Comparison of ENCODE assay signal across 20 cellular contexts in the genomic region with DNA sequence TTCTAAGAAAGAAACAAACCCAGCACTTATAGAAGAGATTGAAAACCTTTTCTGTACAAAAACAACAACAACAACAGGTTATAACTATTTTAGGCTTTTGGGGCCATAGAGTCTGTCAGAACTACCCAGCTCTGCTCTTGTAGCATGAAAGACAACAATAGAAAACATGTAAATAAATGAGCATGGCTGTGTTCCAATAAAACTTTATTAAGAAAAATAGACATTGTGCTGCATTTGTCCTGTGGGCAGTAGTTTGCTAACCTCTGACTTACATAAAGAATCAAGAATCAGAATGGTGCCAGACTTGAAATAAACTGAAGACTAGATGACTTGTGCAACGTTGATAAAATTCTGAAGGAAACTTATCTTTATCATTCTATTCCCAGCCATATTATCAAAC.
DNase-seq lines count a peak whose midpoint lies in the region; ATAC-seq, FAIRE-seq and TF ChIP-seq lines count a peak whose summit lies in the region.
"Had no signal": no experiment of that assay in that cellular context is flagged by ENCODE, and none has a peak within 500 bp of the region (broad histone marks: within the 10 kb centered on the region; RNA-seq: fewer than 3 reads in every experiment).

No MANE protein-coding gene starts in this region.

- H3K4me3 ChIP-seq in A673 (ENCODE audit: low read depth, low read length, poor library complexity, severe bottlenecking) = no peak overlapping the region
- H3K4me3 ChIP-seq in K562 = no peak overlapping the region
- H3K4me3 ChIP-seq: BLaER1 treated with 17β-estradiol and CSF1 and Interleukin-3, amounts not matched to agents 10 nM and 100 nM had no signal

- H3K79me2 ChIP-seq in K562 (ENCODE audit: control insufficient read depth, insufficient read depth, low read length) = no peaks in the 10 kb centered on the region

- no peaks in the 10 kb centered on the region for H3K9me1 ChIP-seq in K562 (ENCODE audit: control insufficient read depth, insufficient read depth, low read length)

- TF ChIP-seq EP300 in K562 (IDR thresholded peaks at IDR 0.05; ENCODE audit: low read length) = no peak

- H3K27me3 ChIP-seq in A673 (replicated peaks; ENCODE audit: insufficient read depth, low read depth, low read length, poor library complexity) = no peaks in the 10 kb centered on the region
- no peaks in the 10 kb centered on the region for H3K27me3 ChIP-seq in K562 (ENCODE audit: control insufficient read depth in 2 of 2, insufficient read depth in 2 of 2, low read length in 2 of 2)
- H3K27me3 ChIP-seq: BLaER1 treated with 17β-estradiol and CSF1 and Interleukin-3, amounts not matched to agents 10 nM and 100 nM had no signal

- no peak overlapping the region for H3K9ac ChIP-seq in K562 (ENCODE audit: insufficient read depth in 1 of 2, low read depth in 2 of 2, low read length in 2 of 2)
- H3K9ac ChIP-seq: BLaER1 treated with 17β-estradiol and CSF1 and Interleukin-3, amounts not matched to agents 10 nM and 100 nM had no signal

- POLR2A ChIA-PET in A673 (lab: Charles Lee; ENCODE audit: low non-redundant PET) (no interaction called here), K562 (lab: Yijun Ruan, JAX) (no interaction called here)

- no TSS peak for BruUV-seq in A673 (replicated peaks; lab: Mats Ljungman, UMichigan)
- BruUV-seq in K562 (replicated peaks; lab: Mats Ljungman, UMichigan) = no TSS peak

- no peak overlapping the region for H3K4me2 ChIP-seq in K562 (ENCODE audit: insufficient read depth, low read length)
- H3K4me2 ChIP-seq: BLaER1 treated with 17β-estradiol and CSF1 and Interleukin-3, amounts not matched to agents 10 nM and 100 nM had no signal

- no peak for TF ChIP-seq RAD21 in K562 (CRISPR knock-in tag; conservative IDR thresholded peaks at IDR 0.05 in 1 of 2, IDR thresholded peaks at IDR 0.05 in 1 of 2)

- 11% methylated on average over 1 of the region's 1 CpG for WGBS in K562 (ENCODE audit: insufficient coverage, low coverage, missing lambda C conversion rate)

- TF ChIP-seq CTCF in A673 (conservative IDR thresholded peaks at IDR 0.05; ENCODE audit: low read depth, low read length) (no peak), K562 (IDR thresholded peaks at IDR 0.05 in 2 of 3, conservative IDR thresholded peaks at IDR 0.05 in 1 of 3; ENCODE audit: insufficient read depth in 2 of 3, low read depth in 1 of 3, low read length in 3 of 3) (no peak)

- H4K20me1 ChIP-seq in K562 (replicated peaks; ENCODE audit: control insufficient read depth, insufficient read depth, low read length) = no peaks in the 10 kb centered on the region
- H4K20me1 ChIP-seq: BLaER1 treated with 17β-estradiol and CSF1 and Interleukin-3, amounts not matched to agents 10 nM and 100 nM had no signal

- H3K36me3 ChIP-seq in A673 (ENCODE audit: insufficient read depth, low read length, poor library complexity, severe bottlenecking) = no peaks in the 10 kb centered on the region
- H3K36me3 ChIP-seq in K562 (ENCODE audit: control insufficient read depth, insufficient read depth, low read length) = no peaks in the 10 kb centered on the region
- H3K36me3 ChIP-seq: BLaER1 treated with 17β-estradiol and CSF1 and Interleukin-3, amounts not matched to agents 10 nM and 100 nM had no signal

- H3K4me1 ChIP-seq in A673 (ENCODE audit: insufficient read depth, low read length, poor library complexity, severe bottlenecking) (peaks cover 41% of the 10 kb centered on the region), K562 (replicated peaks in 1 of 2; ENCODE audit: control insufficient read depth in 2 of 2, insufficient read depth in 2 of 2, low read length in 2 of 2) (no peaks in the 10 kb centered on the region; a peak in 1 of 5 replicates)
- H3K4me1 ChIP-seq: Caco-2 had no signal

- CTCF ChIA-PET in A673 (lab: Charles Lee) = no interaction called here
- CTCF ChIA-PET in K562 (lab: Yijun Ruan, JAX; ENCODE audit: low intra/inter-chr PET ratio) = no interaction called here

- DNase-seq in A673 (ENCODE audit: low spot score) (no peak), OCI-M1 (lab: John Stamatoyannopoulos, UW) (peak; percentile 17), K562 (ENCODE audit: extremely low read depth in 1 of 4, low spot score in 3 of 4) (no peak), medulla oblongata (ENCODE audit: extremely low spot score) (no peak)
- DNase-seq: 8988T; AML-193; Caco-2; Calu3; CD4-positive, alpha-beta T cell; CD8-positive, alpha-beta T cell; DMS79 treated with DMSO at 0.1 percent for 48 hours; GF-D8 had no signal

- in situ Hi-C loops in K562 (cut with MboI) = no loop called here

- TF ChIP-seq POLR2A in K562 (conservative IDR thresholded peaks at IDR 0.05) = no peak

- ATAC-seq in K562 (no peak), HG02678 (IDR thresholded peaks at IDR 0.05; ENCODE audit: unreplicated experiment) (no peak), GM18907 (IDR thresholded peaks at IDR 0.05; ENCODE audit: unreplicated experiment) (no peak)
- ATAC-seq: CD8-positive, alpha-beta T cell had no signal

- H2AFZ ChIP-seq in K562 (ENCODE audit: low read depth, low read length) = 0 out of 2 replicates have a peak overlapping the region, but pooled peaks have one; percentile 31

- peak overlapping the region; percentile 28 for H3K27ac ChIP-seq in A673 (ENCODE audit: low read depth, low read length, poor library complexity, severe bottlenecking)
- H3K27ac ChIP-seq in K562 (ENCODE audit: extremely low read depth, low read depth, low read length) = no peak overlapping the region
- H3K27ac ChIP-seq: BLaER1 treated with 17β-estradiol and CSF1 and Interleukin-3, amounts not matched to agents 10 nM and 100 nM; C4-2B had no signal

- no peak for FAIRE-seq in K562 (lab: Jason Lieb, UNC)
- FAIRE-seq: A204.1, D721Med, G401.6, GM12891 had no signal

- H3K9me3 ChIP-seq in A673 (ENCODE audit: low read depth, low read length, poor library complexity, severe bottlenecking) (peaks cover 13% of the 10 kb centered on the region), K562 (replicated peaks; ENCODE audit: control insufficient read depth, insufficient read depth, low read depth, low read length) (no peaks in the 10 kb centered on the region)
- H3K9me3 ChIP-seq: Caco-2 had no signal

- intact Hi-C loops in A673 (cut with micrococcal nuclease; ENCODE audit: unreplicated experiment) (loop anchor here (10.0 kb wide), 2 partner anchors 289 to 571 kb away; no protein-coding TSS in a partner anchor), K562 (cut with micrococcal nuclease) (loop anchor here (10.0 kb wide), 1 partner anchor 151 kb away; no protein-coding TSS in a partner anchor)

TF ChIP-seq in K562, 482 proteins besides CTCF, POLR2A, EP300 and RAD21 (continues in another document):
- TF ChIP-seq, protein P1, sequence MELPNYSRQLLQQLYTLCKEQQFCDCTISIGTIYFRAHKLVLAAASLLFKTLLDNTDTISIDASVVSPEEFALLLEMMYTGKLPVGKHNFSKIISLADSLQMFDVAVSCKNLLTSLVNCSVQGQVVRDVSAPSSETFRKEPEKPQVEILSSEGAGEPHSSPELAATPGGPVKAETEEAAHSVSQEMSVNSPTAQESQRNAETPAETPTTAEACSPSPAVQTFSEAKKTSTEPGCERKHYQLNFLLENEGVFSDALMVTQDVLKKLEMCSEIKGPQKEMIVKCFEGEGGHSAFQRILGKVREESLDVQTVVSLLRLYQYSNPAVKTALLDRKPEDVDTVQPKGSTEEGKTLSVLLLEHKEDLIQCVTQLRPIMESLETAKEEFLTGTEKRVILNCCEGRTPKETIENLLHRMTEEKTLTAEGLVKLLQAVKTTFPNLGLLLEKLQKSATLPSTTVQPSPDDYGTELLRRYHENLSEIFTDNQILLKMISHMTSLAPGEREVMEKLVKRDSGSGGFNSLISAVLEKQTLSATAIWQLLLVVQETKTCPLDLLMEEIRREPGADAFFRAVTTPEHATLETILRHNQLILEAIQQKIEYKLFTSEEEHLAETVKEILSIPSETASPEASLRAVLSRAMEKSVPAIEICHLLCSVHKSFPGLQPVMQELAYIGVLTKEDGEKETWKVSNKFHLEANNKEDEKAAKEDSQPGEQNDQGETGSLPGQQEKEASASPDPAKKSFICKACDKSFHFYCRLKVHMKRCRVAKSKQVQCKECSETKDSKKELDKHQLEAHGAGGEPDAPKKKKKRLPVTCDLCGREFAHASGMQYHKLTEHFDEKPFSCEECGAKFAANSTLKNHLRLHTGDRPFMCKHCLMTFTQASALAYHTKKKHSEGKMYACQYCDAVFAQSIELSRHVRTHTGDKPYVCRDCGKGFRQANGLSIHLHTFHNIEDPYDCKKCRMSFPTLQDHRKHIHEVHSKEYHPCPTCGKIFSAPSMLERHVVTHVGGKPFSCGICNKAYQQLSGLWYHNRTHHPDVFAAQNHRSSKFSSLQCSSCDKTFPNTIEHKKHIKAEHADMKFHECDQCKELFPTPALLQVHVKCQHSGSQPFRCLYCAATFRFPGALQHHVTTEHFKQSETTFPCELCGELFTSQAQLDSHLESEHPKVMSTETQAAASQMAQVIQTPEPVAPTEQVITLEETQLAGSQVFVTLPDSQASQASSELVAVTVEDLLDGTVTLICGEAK (IDR thresholded peaks at IDR 0.05) = peak; percentile 92
- TF ChIP-seq, protein P1 (CRISPR knock-in tag; IDR thresholded peaks at IDR 0.05) = peak; percentile 56; the same call in 1 of the 2 replicates
- TF ChIP-seq CBFA2T3 (IDR thresholded peaks at IDR 0.05) = peak; percentile 41
